Comparison of ENCODE assay signal across 1 cellular context in genomic region chr1:180920702-180921101, GRCh38.
TF ChIP-seq lines count a peak whose summit lies in the region.

No MANE protein-coding gene starts in this region.

TF ChIP-seq in SK-N-SH treated with all-trans-retinoic acid at 6 μM for 48 hours, 23 proteins besides CTCF, POLR2A, EP300 and RAD21 (continued from another document):
- TF ChIP-seq PATZ1 (CRISPR knock-in tag; IDR thresholded peaks at IDR 0.05; ENCODE audit: borderline replicate concordance) (no peak), ZFP30 (CRISPR knock-in tag; IDR thresholded peaks at IDR 0.05) (no peak), ZC3H10 (CRISPR knock-in tag; IDR thresholded peaks at IDR 0.05) (no peak), POU6F1 (CRISPR knock-in tag; IDR thresholded peaks at IDR 0.05; ENCODE audit: borderline replicate concordance, low read depth) (no peak), ESRRG (CRISPR knock-in tag; IDR thresholded peaks at IDR 0.05) (no peak), ZFP3 (CRISPR knock-in tag; IDR thresholded peaks at IDR 0.05) (no peak), RARB (CRISPR knock-in tag; IDR thresholded peaks at IDR 0.05) (no peak), ISL1 (CRISPR knock-in tag; IDR thresholded peaks at IDR 0.05) (no peak), PPARA (CRISPR knock-in tag; IDR thresholded peaks at IDR 0.05; ENCODE audit: borderline replicate concordance) (no peak), GLIS3 (CRISPR knock-in tag; IDR thresholded peaks at IDR 0.05) (no peak), ZNF565 (CRISPR knock-in tag; conservative IDR thresholded peaks at IDR 0.05; ENCODE audit: low read depth) (no peak), BACH2 (CRISPR knock-in tag; IDR thresholded peaks at IDR 0.05; ENCODE audit: borderline replicate concordance) (no peak)
- TF ChIP-seq, protein P1, sequence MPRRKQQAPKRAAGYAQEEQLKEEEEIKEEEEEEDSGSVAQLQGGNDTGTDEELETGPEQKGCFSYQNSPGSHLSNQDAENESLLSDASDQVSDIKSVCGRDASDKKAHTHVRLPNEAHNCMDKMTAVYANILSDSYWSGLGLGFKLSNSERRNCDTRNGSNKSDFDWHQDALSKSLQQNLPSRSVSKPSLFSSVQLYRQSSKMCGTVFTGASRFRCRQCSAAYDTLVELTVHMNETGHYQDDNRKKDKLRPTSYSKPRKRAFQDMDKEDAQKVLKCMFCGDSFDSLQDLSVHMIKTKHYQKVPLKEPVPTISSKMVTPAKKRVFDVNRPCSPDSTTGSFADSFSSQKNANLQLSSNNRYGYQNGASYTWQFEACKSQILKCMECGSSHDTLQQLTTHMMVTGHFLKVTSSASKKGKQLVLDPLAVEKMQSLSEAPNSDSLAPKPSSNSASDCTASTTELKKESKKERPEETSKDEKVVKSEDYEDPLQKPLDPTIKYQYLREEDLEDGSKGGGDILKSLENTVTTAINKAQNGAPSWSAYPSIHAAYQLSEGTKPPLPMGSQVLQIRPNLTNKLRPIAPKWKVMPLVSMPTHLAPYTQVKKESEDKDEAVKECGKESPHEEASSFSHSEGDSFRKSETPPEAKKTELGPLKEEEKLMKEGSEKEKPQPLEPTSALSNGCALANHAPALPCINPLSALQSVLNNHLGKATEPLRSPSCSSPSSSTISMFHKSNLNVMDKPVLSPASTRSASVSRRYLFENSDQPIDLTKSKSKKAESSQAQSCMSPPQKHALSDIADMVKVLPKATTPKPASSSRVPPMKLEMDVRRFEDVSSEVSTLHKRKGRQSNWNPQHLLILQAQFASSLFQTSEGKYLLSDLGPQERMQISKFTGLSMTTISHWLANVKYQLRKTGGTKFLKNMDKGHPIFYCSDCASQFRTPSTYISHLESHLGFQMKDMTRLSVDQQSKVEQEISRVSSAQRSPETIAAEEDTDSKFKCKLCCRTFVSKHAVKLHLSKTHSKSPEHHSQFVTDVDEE (CRISPR knock-in tag; IDR thresholded peaks at IDR 0.05) = no peak
- TF ChIP-seq, protein P2, sequence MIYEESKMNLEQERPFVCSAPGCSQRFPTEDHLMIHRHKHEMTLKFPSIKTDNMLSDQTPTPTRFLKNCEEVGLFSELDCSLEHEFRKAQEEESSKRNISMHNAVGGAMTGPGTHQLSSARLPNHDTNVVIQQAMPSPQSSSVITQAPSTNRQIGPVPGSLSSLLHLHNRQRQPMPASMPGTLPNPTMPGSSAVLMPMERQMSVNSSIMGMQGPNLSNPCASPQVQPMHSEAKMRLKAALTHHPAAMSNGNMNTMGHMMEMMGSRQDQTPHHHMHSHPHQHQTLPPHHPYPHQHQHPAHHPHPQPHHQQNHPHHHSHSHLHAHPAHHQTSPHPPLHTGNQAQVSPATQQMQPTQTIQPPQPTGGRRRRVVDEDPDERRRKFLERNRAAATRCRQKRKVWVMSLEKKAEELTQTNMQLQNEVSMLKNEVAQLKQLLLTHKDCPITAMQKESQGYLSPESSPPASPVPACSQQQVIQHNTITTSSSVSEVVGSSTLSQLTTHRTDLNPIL (CRISPR knock-in tag; IDR thresholded peaks at IDR 0.05; ENCODE audit: low read depth) = no peak
